32 cellular contexts compared by ENCODE assay signal in the genomic region with DNA sequence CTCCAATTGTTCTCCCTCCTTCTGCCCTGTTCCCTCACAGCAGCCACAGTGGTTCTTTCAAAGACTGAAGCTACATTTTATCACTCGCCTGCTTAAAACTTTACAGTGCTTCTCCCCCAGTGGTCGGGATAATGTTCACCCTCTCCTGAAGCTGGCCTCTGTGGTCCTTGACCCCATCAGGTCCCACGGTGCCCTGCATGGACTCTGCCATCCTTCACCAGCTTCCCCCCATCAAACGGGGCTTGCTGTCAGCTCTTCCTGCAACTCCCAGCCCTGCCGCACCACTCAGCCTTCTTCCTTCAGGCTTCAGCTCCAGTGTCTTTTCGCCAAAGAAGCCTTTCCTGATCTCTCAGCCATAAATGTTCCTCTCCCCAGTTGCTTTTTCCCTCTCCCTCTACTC.
"Had no signal": no experiment of that assay in that cellular context is flagged by ENCODE, and none has a peak within 500 bp of the region (broad histone marks: within the 10 kb centered on the region; RNA-seq: fewer than 3 reads in every experiment).

No MANE protein-coding gene starts in this region.

- H3K9ac ChIP-seq: SK-N-SH had no signal

- H3K36me3 ChIP-seq: ascending aorta, cardiac muscle cell, MG63, SJSA1 had no signal

- H3K36me3 Mint-ChIP-seq: activated CD4-positive, alpha-beta memory T cell treated with anti-CD3 and anti-CD28 coated beads for 36 hours; activated CD8-positive, alpha-beta memory T cell treated with anti-CD3 and anti-CD28 coated beads, Interleukin-2, amount 10 ng/mL, durations not matched to agents 7 days and 5 days; activated naive CD4-positive, alpha-beta T cell treated with anti-CD3 and anti-CD28 coated beads, Interleukin-2, amount 50 U/mL, for 24 hours; activated naive CD8-positive, alpha-beta T cell treated with anti-CD3 and anti-CD28 coated beads, Interleukin-2, amount 10 ng/mL, durations not matched to agents 7 days and 5 days had no signal

- H3K27ac ChIP-seq: ascending aorta, cardiac muscle cell, SJSA1 had no signal

- H3K4me1 Mint-ChIP-seq: activated B cell treated with CpG ODN at 0.5 μM for 24 hours; activated CD8-positive, alpha-beta memory T cell treated with anti-CD3 and anti-CD28 coated beads, Interleukin-2, amount 10 ng/mL, durations not matched to agents 7 days and 5 days; activated naive CD4-positive, alpha-beta T cell treated with anti-CD3 and anti-CD28 coated beads, Interleukin-2, amount 50 U/mL, for 24 hours; activated naive CD8-positive, alpha-beta T cell treated with anti-CD3 and anti-CD28 coated beads, Interleukin-2, amount 10 ng/mL, durations not matched to agents 7 days and 5 days had no signal

- H3K9me3 ChIP-seq: ascending aorta, MG63, SJSA1, SK-N-SH had no signal

- H3K9me2 ChIP-seq: SK-N-SH had no signal

- H3K27ac Mint-ChIP-seq: activated B cell treated with CpG ODN at 0.5 μM for 24 hours; activated CD4-positive, alpha-beta memory T cell treated with anti-CD3 and anti-CD28 coated beads for 36 hours; activated CD8-positive, alpha-beta memory T cell treated with anti-CD3 and anti-CD28 coated beads, Interleukin-2, amount 10 ng/mL, durations not matched to agents 7 days and 5 days; activated naive CD4-positive, alpha-beta T cell treated with anti-CD3 and anti-CD28 coated beads, Interleukin-2, amount 50 U/mL, for 24 hours; activated naive CD8-positive, alpha-beta T cell treated with anti-CD3 and anti-CD28 coated beads, Interleukin-2, amount 10 ng/mL, durations not matched to agents 7 days and 5 days; activated T-helper 2 cell treated with anti-CD3 and anti-CD28 coated beads, Interferon-gamma antibody, Interleukin-2, Interleukin-4, amounts not matched to agents 10 μg/mL and 5 μg/mL and 100 μg/mL, durations not matched to agents 14 hours and 24 hours and 36 hours; T-helper 1 cell treated with Interleukin-12 subunit alpha and Interleukin-12 subunit beta and Interleukin-4 antibody, amounts not matched to agents 30 μg/mL and 1 μg/mL, for 36 hours; T-helper 2 cell treated with Interferon-gamma antibody and Interleukin-4, amounts not matched to agents 5 μg/mL and 100 μg/mL, for 36 hours had no signal

- DNase-seq: activated B cell treated with CpG ODN at 0.5 μM for 24 hours; activated CD4-positive, alpha-beta memory T cell treated with anti-CD3 and anti-CD28 coated beads for 36 hours; activated CD4-positive, alpha-beta T cell treated with anti-CD3 and anti-CD28 coated beads for 4 hours; activated CD4-positive, alpha-beta T cell treated with anti-CD3 and anti-CD28 coated beads, Interleukin-2, amount 50 U/mL, for 1 hour; activated CD4-positive, CD25-positive, alpha-beta regulatory T cell treated with anti-CD3 and anti-CD28 coated beads, Interleukin-2, amount 50 U/mL, for 72 hours; activated CD8-positive, alpha-beta memory T cell treated with anti-CD3 and anti-CD28 coated beads, Interleukin-2, amount 10 ng/mL, durations not matched to agents 7 days and 5 days; activated gamma-delta T cell; activated naive CD4-positive, alpha-beta T cell treated with Interleukin-2 at 50 U/mL for 16 hours; activated naive CD8-positive, alpha-beta T cell treated with anti-CD3 and anti-CD28 coated beads, Interleukin-2, amount 10 ng/mL, durations not matched to agents 7 days and 5 days; activated T-cell treated with anti-CD3 and anti-CD28 coated beads, Interleukin-2, amount 50 U/mL, for 1 hour; amygdala; Kasumi-1; KG1; MG63; NCI-H1048; NCI-H1105 treated with DMSO at 0.1 percent for 48 hours; NCI-H1436; NCI-H1694; NCI-H1930; NCI-H2081 treated with DMSO at 0.1 percent for 48 hours; NCI-H345; NCI-H524 treated with DMSO at 0.1 percent for 48 hours; SHP77 treated with DMSO at 0.1 percent for 48 hours had no signal

- H3K4me3 ChIP-seq: ascending aorta, cardiac muscle cell, MG63, SJSA1 had no signal

- H3K27me3 ChIP-seq: ascending aorta, cardiac muscle cell, MG63, SJSA1 had no signal

- H3K9me3 Mint-ChIP-seq: activated B cell treated with CpG ODN at 0.5 μM for 24 hours; activated CD4-positive, alpha-beta memory T cell treated with anti-CD3 and anti-CD28 coated beads for 36 hours; activated naive CD4-positive, alpha-beta T cell treated with anti-CD3 and anti-CD28 coated beads, Interleukin-2, amount 50 U/mL, for 24 hours; activated naive CD8-positive, alpha-beta T cell treated with anti-CD3 and anti-CD28 coated beads, Interleukin-2, amount 10 ng/mL, durations not matched to agents 7 days and 5 days; activated T-helper 2 cell treated with anti-CD3 and anti-CD28 coated beads, Interferon-gamma antibody, Interleukin-2, Interleukin-4, amounts not matched to agents 10 μg/mL and 5 μg/mL and 100 μg/mL, durations not matched to agents 14 hours and 24 hours and 36 hours; T-helper 1 cell treated with Interleukin-12 subunit alpha and Interleukin-12 subunit beta and Interleukin-4 antibody, amounts not matched to agents 30 μg/mL and 1 μg/mL, for 36 hours; T-helper 2 cell treated with Interferon-gamma antibody and Interleukin-4, amounts not matched to agents 5 μg/mL and 100 μg/mL, for 36 hours had no signal

- H3K4me3 Mint-ChIP-seq: activated B cell treated with CpG ODN at 0.5 μM for 24 hours; activated CD4-positive, alpha-beta memory T cell treated with anti-CD3 and anti-CD28 coated beads for 36 hours; activated CD8-positive, alpha-beta memory T cell treated with anti-CD3 and anti-CD28 coated beads, Interleukin-2, amount 10 ng/mL, durations not matched to agents 7 days and 5 days; activated naive CD4-positive, alpha-beta T cell treated with anti-CD3 and anti-CD28 coated beads, Interleukin-2, amount 50 U/mL, for 24 hours; activated naive CD8-positive, alpha-beta T cell treated with anti-CD3 and anti-CD28 coated beads, Interleukin-2, amount 10 ng/mL, durations not matched to agents 7 days and 5 days; T-helper 1 cell treated with Interleukin-12 subunit alpha and Interleukin-12 subunit beta and Interleukin-4 antibody, amounts not matched to agents 30 μg/mL and 1 μg/mL, for 36 hours; T-helper 2 cell treated with Interferon-gamma antibody and Interleukin-4, amounts not matched to agents 5 μg/mL and 100 μg/mL, for 36 hours had no signal

- H3K27me3 Mint-ChIP-seq: activated B cell treated with CpG ODN at 0.5 μM for 24 hours had no signal

- FAIRE-seq: TTC549 had no signal

- H3K4me2 ChIP-seq: SK-N-SH had no signal
